In the genomic region with DNA sequence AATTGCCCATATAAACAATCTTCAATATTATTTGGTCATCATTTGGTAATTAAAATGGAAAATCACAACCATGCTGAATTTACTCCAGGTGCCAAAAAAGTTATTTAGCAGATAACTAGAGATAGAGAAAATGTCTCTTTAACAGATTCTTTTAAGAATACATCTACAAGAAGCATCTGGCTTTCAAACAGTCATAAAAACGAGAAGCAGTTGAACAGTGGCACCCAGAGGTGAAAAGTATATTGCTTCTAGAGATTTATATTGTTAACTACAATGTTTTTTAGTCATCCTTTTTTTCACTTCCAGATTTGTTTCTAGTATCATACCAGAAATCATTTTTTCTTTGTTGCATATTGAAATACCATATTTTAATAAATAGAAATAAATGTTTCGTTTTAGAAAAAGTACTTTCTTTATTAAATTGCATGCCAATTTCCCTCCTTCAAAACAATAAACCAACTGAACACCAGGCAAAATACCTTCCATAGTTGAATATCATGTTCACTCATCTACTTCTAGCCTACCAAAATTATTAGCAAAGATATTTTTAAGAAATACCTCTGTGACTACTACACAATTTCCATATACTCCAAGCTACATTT, we compare ENCODE assay signal across 9 cellular contexts.
DNase-seq lines count a peak whose midpoint lies in the region; ATAC-seq and TF ChIP-seq lines count a peak whose summit lies in the region.
"Had no signal": no experiment of that assay in that cellular context is flagged by ENCODE, and none has a peak within 500 bp of the region (broad histone marks: within the 10 kb centered on the region; RNA-seq: fewer than 3 reads in every experiment).

No MANE protein-coding gene starts in this region.

- H3K9me3 ChIP-seq in T-helper 17 cell (ENCODE audit: control insufficient read depth, low read length, poor library complexity, severe bottlenecking) = no peaks in the 10 kb centered on the region

- POLR2A ChIA-PET in activated naive CD8-positive, alpha-beta T cell treated with anti-CD3 and anti-CD28 coated beads, Interleukin-2, amount 10 ng/mL, durations not matched to agents 7 days and 5 days (lab: Charles Lee) = no interaction called here

- H3K36me3 Mint-ChIP-seq in activated naive CD8-positive, alpha-beta T cell treated with anti-CD3 and anti-CD28 coated beads, Interleukin-2, amount 10 ng/mL, durations not matched to agents 7 days and 5 days = no peaks in the 10 kb centered on the region
- H3K36me3 Mint-ChIP-seq in activated naive CD8-positive, alpha-beta T cell treated with anti-CD3 and anti-CD28 coated beads, Interleukin-2, amount 50 U/mL, for 24 hours (ENCODE audit: low read depth) = no peaks in the 10 kb centered on the region
- peaks cover 3% of the 10 kb centered on the region for H3K36me3 Mint-ChIP-seq in T-helper 17 cell (ENCODE audit: low read depth)

- ATAC-seq in activated naive CD8-positive, alpha-beta T cell treated with anti-CD3 and anti-CD28 coated beads, Interleukin-2, amount 10 ng/mL, durations not matched to agents 7 days and 5 days (ENCODE audit: low read depth) = no peak
- no peak for ATAC-seq in activated naive CD8-positive, alpha-beta T cell treated with anti-CD3 and anti-CD28 coated beads, Interleukin-2, amount 50 U/mL, for 24 hours
- ATAC-seq in T-helper 17 cell = peak; percentile 54
- ATAC-seq in GM21717 (IDR thresholded peaks at IDR 0.05; ENCODE audit: unreplicated experiment) = no peak

- H3K4me1 Mint-ChIP-seq in activated naive CD8-positive, alpha-beta T cell treated with anti-CD3 and anti-CD28 coated beads, Interleukin-2, amount 10 ng/mL, durations not matched to agents 7 days and 5 days = peaks cover 19% of the 10 kb centered on the region
- peaks cover 15% of the 10 kb centered on the region for H3K4me1 Mint-ChIP-seq in activated naive CD8-positive, alpha-beta T cell treated with anti-CD3 and anti-CD28 coated beads, Interleukin-2, amount 50 U/mL, for 24 hours
- H3K4me1 Mint-ChIP-seq in T-helper 17 cell = peaks cover 17% of the 10 kb centered on the region

- H3K27me3 Mint-ChIP-seq in activated naive CD8-positive, alpha-beta T cell treated with anti-CD3 and anti-CD28 coated beads, Interleukin-2, amount 10 ng/mL, durations not matched to agents 7 days and 5 days = peaks cover 68% of the 10 kb centered on the region
- peaks cover 49% of the 10 kb centered on the region for H3K27me3 Mint-ChIP-seq in activated naive CD8-positive, alpha-beta T cell treated with anti-CD3 and anti-CD28 coated beads, Interleukin-2, amount 50 U/mL, for 24 hours
- peaks cover 56% of the 10 kb centered on the region for H3K27me3 Mint-ChIP-seq in T-helper 17 cell

- H3K4me3 ChIP-seq in foreskin fibroblast (ENCODE audit: low read depth in 1 of 2, low read length in 2 of 2) = no peak overlapping the region

- H3K27ac Mint-ChIP-seq in activated naive CD8-positive, alpha-beta T cell treated with anti-CD3 and anti-CD28 coated beads, Interleukin-2, amount 10 ng/mL, durations not matched to agents 7 days and 5 days = no peak overlapping the region
- no peak overlapping the region for H3K27ac Mint-ChIP-seq in activated naive CD8-positive, alpha-beta T cell treated with anti-CD3 and anti-CD28 coated beads, Interleukin-2, amount 50 U/mL, for 24 hours
- no peak overlapping the region for H3K27ac Mint-ChIP-seq in T-helper 17 cell

- peak; percentile 39 for TF ChIP-seq CTCF in foreskin fibroblast (IDR thresholded peaks at IDR 0.05; ENCODE audit: low read depth, low read length)

- H3K4me3 Mint-ChIP-seq in activated naive CD8-positive, alpha-beta T cell treated with anti-CD3 and anti-CD28 coated beads, Interleukin-2, amount 10 ng/mL, durations not matched to agents 7 days and 5 days = peak overlapping the region; percentile 31
- no peak overlapping the region for H3K4me3 Mint-ChIP-seq in activated naive CD8-positive, alpha-beta T cell treated with anti-CD3 and anti-CD28 coated beads, Interleukin-2, amount 50 U/mL, for 24 hours
- H3K4me3 Mint-ChIP-seq in T-helper 17 cell = peak overlapping the region; percentile 97

- H3K9me3 Mint-ChIP-seq in activated naive CD8-positive, alpha-beta T cell treated with anti-CD3 and anti-CD28 coated beads, Interleukin-2, amount 10 ng/mL, durations not matched to agents 7 days and 5 days = no peaks in the 10 kb centered on the region
- H3K9me3 Mint-ChIP-seq in activated naive CD8-positive, alpha-beta T cell treated with anti-CD3 and anti-CD28 coated beads, Interleukin-2, amount 50 U/mL, for 24 hours = no peaks in the 10 kb centered on the region
- H3K9me3 Mint-ChIP-seq: central memory CD8-positive, alpha-beta T cell had no signal

- no peak for DNase-seq in activated naive CD8-positive, alpha-beta T cell treated with anti-CD3 and anti-CD28 coated beads, Interleukin-2, amount 10 ng/mL, durations not matched to agents 7 days and 5 days
- no peak for DNase-seq in activated naive CD8-positive, alpha-beta T cell treated with anti-CD3 and anti-CD28 coated beads, Interleukin-2, amount 50 U/mL, for 24 hours
- peak; percentile 67 for DNase-seq in HCEC 1CT
- DNase-seq in NCI-H146 treated with DMSO at 0.1 percent for 48 hours (lab: John Stamatoyannopoulos, UW; ENCODE audit: unreplicated experiment) = peak; percentile 76
- no peak for DNase-seq in T-helper 17 cell
- DNase-seq in foreskin fibroblast = peak in 1 of 2 donors; percentile 68
- DNase-seq in retina = peak; percentile 29

Comparison
In these comparisons a context has a peak if more than half of its experiments do, and no peak if none do; other contexts are left out.
1. DNase-seq: peak in HCEC 1CT (single experiment), NCI-H146 treated with DMSO at 0.1 percent for 48 hours (single experiment) and retina (single experiment); none in activated naive CD8-positive, alpha-beta T cell treated with anti-CD3 and anti-CD28 coated beads, Interleukin-2, amount 10 ng/mL, durations not matched to agents 7 days and 5 days (single experiment), activated naive CD8-positive, alpha-beta T cell treated with anti-CD3 and anti-CD28 coated beads, Interleukin-2, amount 50 U/mL, for 24 hours (single experiment) and T-helper 17 cell (0 of 3).